In the genomic region with DNA sequence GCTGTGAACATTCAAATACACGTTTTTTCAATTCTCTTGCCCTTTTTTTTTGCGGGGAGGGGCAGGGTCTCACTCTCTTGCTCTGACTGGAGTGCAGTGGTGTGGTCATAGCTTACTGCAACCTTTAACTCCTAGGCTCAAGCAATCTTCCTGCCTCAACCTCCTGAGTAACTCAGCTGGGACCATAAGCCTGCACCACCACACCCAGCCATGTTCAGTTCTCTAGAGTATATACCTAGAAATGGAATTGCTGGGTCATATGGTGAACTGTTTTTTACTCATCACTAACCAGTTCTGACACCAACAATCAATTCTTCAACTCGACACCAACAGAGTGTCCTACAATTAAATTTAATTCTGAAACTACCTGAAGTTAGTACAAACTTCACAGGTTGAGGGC, we compare ENCODE assay signal across 11 cellular contexts.
DNase-seq lines count a peak whose midpoint lies in the region; ATAC-seq and TF ChIP-seq lines count a peak whose summit lies in the region.
"Had no signal": no experiment of that assay in that cellular context is flagged by ENCODE, and none has a peak within 500 bp of the region (broad histone marks: within the 10 kb centered on the region; RNA-seq: fewer than 3 reads in every experiment).

No MANE protein-coding gene starts in this region.

- peaks cover 100% of the 10 kb centered on the region for H3K4me1 ChIP-seq in left ventricle myocardium inferior
- H3K4me1 ChIP-seq in subcutaneous abdominal adipose tissue (ENCODE audit: control insufficient read depth in 5 of 5, insufficient read depth in 5 of 5, low read length in 5 of 5) = peaks cover 2 to 77% (median 74%) of the 10 kb centered on the region in 5 donors

- intact Hi-C loops in left ventricle myocardium inferior (cut with micrococcal nuclease) = no loop called here
- intact Hi-C loops in Right ventricle myocardium superior (cut with DNase I) = no loop called here

- DNase-seq in left ventricle myocardium inferior (no peak), Right ventricle myocardium superior (no peak), coronary artery (ENCODE audit: low spot score) (no peak)
- DNase-seq in NK-92 treated with Interleukin-12 subunit alpha and Interleukin-12 subunit beta, amount 100 ng/mL, for 24 hours (lab: John Stamatoyannopoulos, UW) = no peak
- DNase-seq: activated gamma-delta T cell, MM.1S, uterus had no signal

- H3K27ac Mint-ChIP-seq in IgD-negative memory B cell = peak overlapping the region in 2 of 3 donors; percentile 3 to 46

- H3K36me3 Mint-ChIP-seq in IgD-negative memory B cell = peaks cover 9% of the 10 kb centered on the region

- ATAC-seq in Right ventricle myocardium superior (ENCODE audit: poor library complexity) (no peak), HG02571 (IDR thresholded peaks at IDR 0.05; ENCODE audit: unreplicated experiment) (no peak), HG02938 (IDR thresholded peaks at IDR 0.05; ENCODE audit: unreplicated experiment) (no peak)

- H3K9me3 ChIP-seq in left ventricle myocardium inferior (replicated peaks) (no peaks in the 10 kb centered on the region), subcutaneous abdominal adipose tissue (ENCODE audit: control insufficient read depth in 5 of 5, low read length in 5 of 5) (no peaks in the 10 kb centered on the region)
- H3K9me3 ChIP-seq: uterus had no signal

- no peaks in the 10 kb centered on the region for H3K27me3 Mint-ChIP-seq in IgD-negative memory B cell

- H3K4me3 ChIP-seq in left ventricle myocardium inferior = peak overlapping the region; percentile 91
- peak overlapping the region; percentile 7 for H3K4me3 ChIP-seq in coronary artery
- no peak overlapping the region for H3K4me3 ChIP-seq in subcutaneous abdominal adipose tissue (ENCODE audit: low read depth in 1 of 5, low read length in 5 of 5)
- H3K4me3 ChIP-seq: uterus had no signal

- peaks cover 36% of the 10 kb centered on the region for H3K36me3 ChIP-seq in left ventricle myocardium inferior
- peaks cover 19 to 24% (median 22%) of the 10 kb centered on the region in 5 donors for H3K36me3 ChIP-seq in subcutaneous abdominal adipose tissue (ENCODE audit: control insufficient read depth in 5 of 5, insufficient read depth in 5 of 5, low read length in 5 of 5)
- H3K36me3 ChIP-seq: uterus had no signal

- H3K4me3 Mint-ChIP-seq in IgD-negative memory B cell = peak overlapping the region in 3 of 4 donors; percentile 31 to 90 (median 51)

- peak overlapping the region; percentile 52 for H3K27ac ChIP-seq in left ventricle myocardium inferior (replicated peaks)
- peak overlapping the region; percentile 5 to 47 for H3K27ac ChIP-seq in coronary artery
- peak overlapping the region; percentile 19 for H3K27ac ChIP-seq in subcutaneous abdominal adipose tissue (ENCODE audit: low read depth, low read length)
- H3K27ac ChIP-seq: uterus had no signal

- no peak for TF ChIP-seq CTCF in left ventricle myocardium inferior (IDR thresholded peaks at IDR 0.05; ENCODE audit: borderline replicate concordance)
- TF ChIP-seq CTCF in coronary artery (IDR thresholded peaks at IDR 0.05) = no peak

- no peak overlapping the region for H3K9ac ChIP-seq in subcutaneous abdominal adipose tissue (ENCODE audit: low read length in 5 of 5)

- H3K9me3 Mint-ChIP-seq in IgD-negative memory B cell = no peaks in the 10 kb centered on the region

- H3K4me1 Mint-ChIP-seq in IgD-negative memory B cell = peaks cover 49 to 63% (median 58%) of the 10 kb centered on the region in 3 donors

- H3K27me3 ChIP-seq in left ventricle myocardium inferior (ENCODE audit: low read depth) = no peaks in the 10 kb centered on the region
- no peaks in the 10 kb centered on the region for H3K27me3 ChIP-seq in subcutaneous abdominal adipose tissue (ENCODE audit: control insufficient read depth in 5 of 5, insufficient read depth in 4 of 5, low read length in 5 of 5)
- H3K27me3 ChIP-seq: uterus had no signal

Comparison
In these comparisons a context has a peak if more than half of its experiments do, and no peak if none do; other contexts are left out.
1. H3K4me3 ChIP-seq: peak in left ventricle myocardium inferior (single experiment) and coronary artery (single experiment); none in subcutaneous abdominal adipose tissue (0 of 5).
2. Peak in every context shown above with its lines, with median percentiles within 50 percentile points of each other: H3K27ac ChIP-seq.